ENCODE assay signal across 1 cellular context in the genomic region with DNA sequence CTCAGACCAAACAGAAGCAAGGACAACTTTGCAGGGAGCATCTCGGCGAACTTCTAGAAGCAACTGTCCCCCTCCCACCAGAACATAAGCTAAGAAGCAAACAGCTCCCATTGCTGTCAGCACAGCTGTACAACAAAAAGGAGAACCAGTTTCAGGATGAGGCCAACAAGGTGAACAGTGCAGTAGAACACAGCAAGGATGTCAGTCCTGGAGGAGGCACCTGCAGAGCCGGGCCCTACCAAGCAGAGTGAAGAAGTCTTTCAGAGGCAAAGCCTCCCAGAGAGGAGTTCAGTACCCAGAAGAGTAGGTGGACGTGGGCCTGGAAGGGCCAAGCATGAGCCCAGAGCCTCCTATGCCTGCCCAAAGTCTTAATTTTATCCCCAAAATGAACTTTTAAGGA.
TF ChIP-seq lines count a peak whose summit lies in the region.

No MANE protein-coding gene starts in this region.

TF ChIP-seq in HepG2, 621 proteins besides CTCF, POLR2A, EP300 and RAD21:
- TF ChIP-seq ZNF264 (CRISPR knock-in tag; IDR thresholded peaks at IDR 0.05) (no peak), MAFK (conservative IDR thresholded peaks at IDR 0.05 in 1 of 2, IDR thresholded peaks at IDR 0.05 in 1 of 2; ENCODE audit: low read length in 2 of 2) (no peak), ZNF34 (CRISPR knock-in tag; IDR thresholded peaks at IDR 0.05; ENCODE audit: borderline replicate concordance) (no peak), CREM (IDR thresholded peaks at IDR 0.05) (no peak), CREM (CRISPR knock-in tag; IDR thresholded peaks at IDR 0.05) (no peak), ZNF792 (CRISPR knock-in tag; IDR thresholded peaks at IDR 0.05) (no peak), ZNF296 (CRISPR knock-in tag; conservative IDR thresholded peaks at IDR 0.05) (0 out of 2 replicates have a peak, but pooled peaks have one; percentile 26), ZNF331 (CRISPR knock-in tag; IDR thresholded peaks at IDR 0.05) (no peak), ZSCAN31 (CRISPR knock-in tag; IDR thresholded peaks at IDR 0.05; ENCODE audit: low read depth) (0 out of 2 replicates have a peak, but pooled peaks have one; percentile 13), GABPA (IDR thresholded peaks at IDR 0.05; ENCODE audit: low read depth, low read length) (no peak), GABPA (CRISPR knock-in tag; IDR thresholded peaks at IDR 0.05; ENCODE audit: low read depth) (no peak), AKAP8 (CRISPR knock-in tag; IDR thresholded peaks at IDR 0.05) (no peak)
- TF ChIP-seq, protein P1, sequence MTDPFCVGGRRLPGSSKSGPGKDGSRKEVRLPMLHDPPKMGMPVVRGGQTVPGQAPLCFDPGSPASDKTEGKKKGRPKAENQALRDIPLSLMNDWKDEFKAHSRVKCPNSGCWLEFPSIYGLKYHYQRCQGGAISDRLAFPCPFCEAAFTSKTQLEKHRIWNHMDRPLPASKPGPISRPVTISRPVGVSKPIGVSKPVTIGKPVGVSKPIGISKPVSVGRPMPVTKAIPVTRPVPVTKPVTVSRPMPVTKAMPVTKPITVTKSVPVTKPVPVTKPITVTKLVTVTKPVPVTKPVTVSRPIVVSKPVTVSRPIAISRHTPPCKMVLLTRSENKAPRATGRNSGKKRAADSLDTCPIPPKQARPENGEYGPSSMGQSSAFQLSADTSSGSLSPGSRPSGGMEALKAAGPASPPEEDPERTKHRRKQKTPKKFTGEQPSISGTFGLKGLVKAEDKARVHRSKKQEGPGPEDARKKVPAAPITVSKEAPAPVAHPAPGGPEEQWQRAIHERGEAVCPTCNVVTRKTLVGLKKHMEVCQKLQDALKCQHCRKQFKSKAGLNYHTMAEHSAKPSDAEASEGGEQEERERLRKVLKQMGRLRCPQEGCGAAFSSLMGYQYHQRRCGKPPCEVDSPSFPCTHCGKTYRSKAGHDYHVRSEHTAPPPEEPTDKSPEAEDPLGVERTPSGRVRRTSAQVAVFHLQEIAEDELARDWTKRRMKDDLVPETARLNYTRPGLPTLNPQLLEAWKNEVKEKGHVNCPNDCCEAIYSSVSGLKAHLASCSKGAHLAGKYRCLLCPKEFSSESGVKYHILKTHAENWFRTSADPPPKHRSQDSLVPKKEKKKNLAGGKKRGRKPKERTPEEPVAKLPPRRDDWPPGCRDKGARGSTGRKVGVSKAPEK (CRISPR knock-in tag; IDR thresholded peaks at IDR 0.05; ENCODE audit: borderline replicate concordance), result no peak
- TF ChIP-seq, protein P2, sequence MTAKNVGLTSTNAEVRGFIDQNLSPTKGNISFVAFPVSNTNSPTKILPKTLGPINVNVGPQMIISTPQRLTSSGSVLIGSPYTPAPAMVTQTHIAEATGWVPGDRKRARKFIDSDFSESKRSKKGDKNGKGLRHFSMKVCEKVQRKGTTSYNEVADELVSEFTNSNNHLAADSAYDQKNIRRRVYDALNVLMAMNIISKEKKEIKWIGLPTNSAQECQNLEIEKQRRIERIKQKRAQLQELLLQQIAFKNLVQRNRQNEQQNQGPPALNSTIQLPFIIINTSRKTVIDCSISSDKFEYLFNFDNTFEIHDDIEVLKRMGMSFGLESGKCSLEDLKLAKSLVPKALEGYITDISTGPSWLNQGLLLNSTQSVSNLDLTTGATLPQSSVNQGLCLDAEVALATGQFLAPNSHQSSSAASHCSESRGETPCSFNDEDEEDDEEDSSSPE (CRISPR knock-in tag; IDR thresholded peaks at IDR 0.05), result no peak
TF ChIP-seq in HepG2: peak in this region for 2.
